In genomic region chr5:177515580-177515979, GRCh38 we compare ENCODE assay signal across 1 cellular context.
TF ChIP-seq lines count a peak whose summit lies in the region.

No MANE protein-coding gene starts in this region.

TF ChIP-seq in H1, 55 proteins besides CTCF, POLR2A, EP300 and RAD21:
- TF ChIP-seq CHD2 (IDR thresholded peaks at IDR 0.05; ENCODE audit: low read length) (no peak), SIN3A (conservative IDR thresholded peaks at IDR 0.05 in 1 of 2, IDR thresholded peaks at IDR 0.05 in 1 of 2; ENCODE audit: low read depth in 1 of 2, low read length in 2 of 2) (no peak), CREB1 (IDR thresholded peaks at IDR 0.05) (no peak), POLR2AphosphoS5 (IDR thresholded peaks at IDR 0.05; ENCODE audit: low read depth, low read length) (no peak), SP4 (IDR thresholded peaks at IDR 0.05; ENCODE audit: low read length) (no peak), SUZ12 (IDR thresholded peaks at IDR 0.05; ENCODE audit: low read length) (no peak), HDAC6 (IDR thresholded peaks at IDR 0.05; ENCODE audit: low read depth, low read length) (no peak), CBX8 (IDR thresholded peaks at IDR 0.05; ENCODE audit: borderline replicate concordance, low read depth, low read length) (no peak), FOSL1 (IDR thresholded peaks at IDR 0.05; ENCODE audit: insufficient read depth, low read depth, low read length) (no peak), CBX5 (IDR thresholded peaks at IDR 0.05; ENCODE audit: low read depth, low read length) (no peak), KDM4A (IDR thresholded peaks at IDR 0.05; ENCODE audit: low read depth, low read length, severe bottlenecking) (no peak), MAX (IDR thresholded peaks at IDR 0.05) (no peak), YY1 (IDR thresholded peaks at IDR 0.05; ENCODE audit: low read depth, low read length) (no peak), SP2 (IDR thresholded peaks at IDR 0.05; ENCODE audit: low read length) (no peak), RXRA (IDR thresholded peaks at IDR 0.05; ENCODE audit: insufficient read depth, low read depth, low read length) (no peak), TAF1 (IDR thresholded peaks at IDR 0.05; ENCODE audit: low read depth, low read length) (no peak), TBP (IDR thresholded peaks at IDR 0.05; ENCODE audit: low read depth, low read length) (no peak), NANOG (IDR thresholded peaks at IDR 0.05; ENCODE audit: insufficient read depth, low read depth, low read length, poor library complexity, severe bottlenecking) (no peak)
